Comparison of ENCODE assay signal across 15 cellular contexts in the genomic region with DNA sequence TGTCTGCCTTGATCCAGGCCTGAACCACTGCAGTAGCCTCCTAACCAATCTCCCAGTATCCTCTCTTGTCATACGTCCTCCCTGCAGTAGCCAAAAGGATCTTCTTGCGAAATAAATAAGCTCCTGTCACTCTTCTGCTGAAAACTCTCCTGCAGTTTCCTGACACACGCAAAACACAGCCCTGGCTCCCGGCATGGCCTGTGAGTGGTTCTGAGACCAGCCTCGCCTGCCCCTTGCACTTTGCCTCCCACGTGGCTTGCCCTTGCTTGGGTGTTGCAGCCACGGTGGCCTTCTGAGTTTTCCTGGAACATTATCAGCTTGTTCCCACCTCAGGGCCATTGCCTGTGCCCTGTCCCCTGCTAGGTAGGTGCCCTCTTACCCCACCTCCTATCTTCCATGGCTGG. TPM values are rescaled to one million over a fixed set of nuclear protein-coding genes. Genes with fewer than 3 reads are reported as not detected.
DNase-seq lines count a peak whose midpoint lies in the region; TF ChIP-seq lines count a peak whose summit lies in the region.
"Had no signal": no experiment of that assay in that cellular context is flagged by ENCODE, and none has a peak within 500 bp of the region (broad histone marks: within the 10 kb centered on the region; RNA-seq: fewer than 3 reads in every experiment).

No MANE protein-coding gene starts in this region.

- no peak overlapping the region for H3K9ac ChIP-seq in neural progenitor cell
- H3K9ac ChIP-seq: parathyroid adenoma had no signal

- H3K9me3 ChIP-seq in hepatocyte (ENCODE audit: low read depth) (no peaks in the 10 kb centered on the region), spleen (no peaks in the 10 kb centered on the region), neural progenitor cell (ENCODE audit: low read depth) (no peaks in the 10 kb centered on the region)

- DNase-seq in HuH-7.5 (ENCODE audit: low spot score) = peak; percentile 57
- DNase-seq in amniotic epithelial cell (ENCODE audit: low read depth) = peak; percentile 56
- DNase-seq in hepatocyte (ENCODE audit: low spot score) = peak; percentile 75
- DNase-seq in spleen = no peak
- DNase-seq in neural progenitor cell (ENCODE audit: low spot score) = no peak
- no peak for DNase-seq in AML-193 (lab: John Stamatoyannopoulos, UW)
- DNase-seq in posterior cingulate gyrus = no peak
- no peak for DNase-seq in NCI-H1930 (lab: John Stamatoyannopoulos, UW)
- DNase-seq: activated CD4-positive, CD25-positive, alpha-beta regulatory T cell treated with anti-CD3 and anti-CD28 coated beads, Interleukin-2, amount 50 U/mL, for 72 hours; activated naive CD4-positive, alpha-beta T cell; effector memory CD4-positive, alpha-beta T cell; NCI-H2227 treated with DMSO at 0.1 percent for 48 hours; SIG-M5 had no signal

- WGBS in hepatocyte (ENCODE audit: low lambda C conversion rate, missing lambda C conversion rate) = 75% methylated on average over 7 of the region's 7 CpGs
- WGBS in spleen, 5 donors = 43 to 62% (median 49%) methylated on average over 7 of the region's 7 CpGs

- no peak overlapping the region for H3K4me2 ChIP-seq in hepatocyte
- no peak overlapping the region for H3K4me2 ChIP-seq in neural progenitor cell

- H3K27ac Mint-ChIP-seq in neural progenitor cell = no peak overlapping the region

- intact Hi-C loops in spleen (cut with DNase I; ENCODE audit: low total_unique reads) = no loop called here
- intact Hi-C loops in posterior cingulate gyrus (cut with DNase I) = loop anchor here (10.0 kb wide), 1 partner anchor 56 kb away; no protein-coding TSS in a partner anchor

- H4K20me1 ChIP-seq in hepatocyte (ENCODE audit: insufficient read depth, poor library complexity, severe bottlenecking) = peaks cover 19% of the 10 kb centered on the region
- peaks cover 11% of the 10 kb centered on the region for H4K20me1 ChIP-seq in neural progenitor cell (ENCODE audit: low read depth)

- H3K4me3 ChIP-seq in hepatocyte (no peak overlapping the region), spleen (no peak overlapping the region), neural progenitor cell (no peak overlapping the region)

- no peaks in the 10 kb centered on the region for H3K4me1 Mint-ChIP-seq in neural progenitor cell

- H3K79me2 ChIP-seq in hepatocyte (peaks cover 98% of the 10 kb centered on the region), neural progenitor cell (ENCODE audit: low read depth) (peaks cover 93% of the 10 kb centered on the region)

- H3K36me3 ChIP-seq in hepatocyte (replicated peaks; ENCODE audit: insufficient read depth, low read depth) (no peaks in the 10 kb centered on the region), spleen (peaks cover 0 to 42% (median 0%) of the 10 kb centered on the region in 6 donors), neural progenitor cell (no peaks in the 10 kb centered on the region)

- peaks cover 6% of the 10 kb centered on the region for H3K4me1 ChIP-seq in hepatocyte (ENCODE audit: insufficient read depth)
- peaks cover 8 to 59% (median 32%) of the 10 kb centered on the region in 6 donors for H3K4me1 ChIP-seq in spleen
- H3K4me1 ChIP-seq in neural progenitor cell = no peaks in the 10 kb centered on the region

- no peaks in the 10 kb centered on the region for H3K9me2 ChIP-seq in hepatocyte (replicated peaks; ENCODE audit: insufficient read depth)

- TF ChIP-seq CTCF in hepatocyte (IDR thresholded peaks at IDR 0.05; ENCODE audit: poor library complexity) (no peak), spleen (IDR thresholded peaks at IDR 0.05 in 8 of 11, conservative IDR thresholded peaks at IDR 0.05 in 3 of 11) (no peak), neural progenitor cell (IDR thresholded peaks at IDR 0.05) (no peak)

- no peak overlapping the region for H2AFZ ChIP-seq in hepatocyte
- no peak overlapping the region for H2AFZ ChIP-seq in neural progenitor cell (replicated peaks)
- H2AFZ ChIP-seq: parathyroid adenoma had no signal

- peaks cover 5% of the 10 kb centered on the region for H3F3A ChIP-seq in neural progenitor cell (ENCODE audit: low read depth)

- no peaks in the 10 kb centered on the region for H3K27me3 Mint-ChIP-seq in neural progenitor cell (ENCODE audit: insufficient read depth, low read depth)
- H3K27me3 Mint-ChIP-seq: IgD-negative memory B cell had no signal

- TF ChIP-seq POLR2A in spleen (IDR thresholded peaks at IDR 0.05) = no peak

- peak overlapping the region; percentile 34 for H3K27ac ChIP-seq in hepatocyte
- peak overlapping the region in 5 of 8 donors; percentile 46 to 67 (median 55) for H3K27ac ChIP-seq in spleen
- H3K27ac ChIP-seq in neural progenitor cell = no peak overlapping the region

- no peak overlapping the region for H3K4me3 Mint-ChIP-seq in neural progenitor cell

- H3K36me3 Mint-ChIP-seq in neural progenitor cell = peaks cover 16% of the 10 kb centered on the region

- H3K27me3 ChIP-seq in hepatocyte (no peaks in the 10 kb centered on the region), spleen (replicated peaks in 1 of 7) (no peaks in the 10 kb centered on the region), neural progenitor cell (no peaks in the 10 kb centered on the region)

- no peaks in the 10 kb centered on the region for H3K9me3 Mint-ChIP-seq in neural progenitor cell
- H3K9me3 Mint-ChIP-seq: IgD-negative memory B cell had no signal

RNA-seq across cellular contexts. Expression of gene ZC3H7B, which starts 7.2 kb away (rescaled TPM):
- total RNA-seq in hepatocyte = 27.1 and 30.5 TPM in 2 replicates
- 6.4 and 6.9 TPM in 2 replicates for polyA plus RNA-seq in hepatocyte
- total RNA-seq in spleen = 10 to 100 TPM; 38.7 to 59.1 (median 53.7) TPM
- 10 to 100 TPM; 10.5 to 34.2 (median 11.8) TPM for polyA plus RNA-seq in spleen
- 25.8 and 56.3 TPM in 2 replicates for total RNA-seq in neural progenitor cell (ENCODE audit: low replicate concordance)

RNA-seq across cellular contexts. Expression of gene RANGAP1, which starts 22.6 kb away (rescaled TPM):
- total RNA-seq in hepatocyte = 34.2 and 35.2 TPM in 2 replicates
- 34.6 and 38.1 TPM in 2 replicates for polyA plus RNA-seq in hepatocyte
- 10 to 100 TPM; 36.6 to 53.4 (median 43.7) TPM for total RNA-seq in spleen
- polyA plus RNA-seq in spleen = 10 to 100 TPM; 26.8 to 52.8 (median 29.0) TPM
- 53.4 and 114 TPM in 2 replicates for total RNA-seq in neural progenitor cell (ENCODE audit: low replicate concordance)

Comparison
In these comparisons a context has a peak if more than half of its experiments do, and no peak if none do; other contexts are left out.
1. DNase-seq: peak in HuH-7.5 (single experiment), amniotic epithelial cell (single experiment) and hepatocyte (single experiment); none in spleen (single experiment), neural progenitor cell (single experiment), AML-193 (0 of 2), posterior cingulate gyrus (0 of 10) and NCI-H1930 (0 of 2).